ENCODE assay signal across 8 cellular contexts in genomic region chr14:24300326-24300980, GRCh38. TPM values are rescaled to one million over a fixed set of nuclear protein-coding genes. Genes with fewer than 3 reads are reported as not detected.
DNase-seq lines count a peak whose midpoint lies in the region; TF ChIP-seq lines count a peak whose summit lies in the region.

No MANE protein-coding gene starts in this region.

- H3K9ac ChIP-seq in SK-N-MC (ENCODE audit: insufficient read length), result peak overlapping the region; percentile 74

- H3K4me1 ChIP-seq in prostate gland (replicated peaks), result peaks cover 14% of the 10 kb centered on the region

- peak overlapping the region; percentile 79 for H3K4me3 ChIP-seq in GM06990 (replicated peaks; ENCODE audit: low read depth, low read length)
- H3K4me3 ChIP-seq in SK-N-MC, result peak overlapping the region; percentile 96
- peak overlapping the region; percentile 97 for H3K4me3 ChIP-seq in fibroblast of mammary gland (ENCODE audit: control insufficient read depth, low read depth, low read length)
- H3K4me3 ChIP-seq in prostate gland, result peak overlapping the region; percentile 66 to 69

- TF ChIP-seq POLR2A in prostate gland (IDR thresholded peaks at IDR 0.05), result no peak

- intact Hi-C loops in prostate gland (cut with DNase I), result no loop called here

- H3K36me3 ChIP-seq in GM06990 (ENCODE audit: control insufficient read depth, insufficient read depth, low read length) (peaks cover 31% of the 10 kb centered on the region), SK-N-MC (ENCODE audit: insufficient read depth, low read length) (peaks cover 41% of the 10 kb centered on the region), prostate gland (peaks cover 15 to 23% of the 10 kb centered on the region in 2 donors)

- H3K27ac ChIP-seq in SK-N-MC (no peak overlapping the region), prostate gland (peak overlapping the region; percentile 76 to 82)

- DNase-seq in GM06990 (ENCODE audit: extremely low read depth, insufficient read length) (no peak), SK-N-MC (ENCODE audit: low read depth, low spot score) (no peak), fibroblast of mammary gland (ENCODE audit: low read depth) (no peak), prostate gland (ENCODE audit: low spot score) (no peak), NCI-H128 (lab: John Stamatoyannopoulos, UW; ENCODE audit: unreplicated experiment) (no peak), NOMO-1 treated with dmso at 0.1 percent for 144 hours (lab: John Stamatoyannopoulos, UW; ENCODE audit: unreplicated experiment) (no peak), superior temporal gyrus (ENCODE audit: extremely low spot score) (no peak), NCI-H2227 treated with DMSO at 0.1 percent for 48 hours (lab: John Stamatoyannopoulos, UW) (no peak)

- TF ChIP-seq CTCF in GM06990 (IDR thresholded peaks at IDR 0.05; ENCODE audit: insufficient read depth, low read length, poor library complexity, severe bottlenecking) (no peak), fibroblast of mammary gland (conservative IDR thresholded peaks at IDR 0.05; ENCODE audit: control insufficient read depth, insufficient read depth, low read depth, low read length) (no peak), prostate gland (IDR thresholded peaks at IDR 0.05) (no peak)

- H3K27me3 ChIP-seq in GM06990 (replicated peaks; ENCODE audit: control insufficient read depth, insufficient read depth, low read length), result no peaks in the 10 kb centered on the region
- no peaks in the 10 kb centered on the region for H3K27me3 ChIP-seq in prostate gland (replicated peaks; ENCODE audit: insufficient read depth)

- H3K9me3 ChIP-seq in SK-N-MC (ENCODE audit: low read depth, low read length) (no peaks in the 10 kb centered on the region), prostate gland (no peaks in the 10 kb centered on the region)

- WGBS in prostate gland, result 28% methylated on average over 16 of the region's 16 CpGs

RNA-seq across cellular contexts. Expression of gene NOP9, which starts 0.8 kb away (rescaled TPM):
- 10 to 100 TPM; 21.2 to 22.9 TPM for total RNA-seq in prostate gland

RNA-seq across cellular contexts. Expression of gene DHRS1, which starts 0.9 kb away (rescaled TPM):
- 10 to 100 TPM; 16.9 to 74.0 TPM for total RNA-seq in prostate gland

RNA-seq across cellular contexts. Expression of gene CIDEB, which starts 7.3 kb away (rescaled TPM):
- 10 to 100 TPM in 1 of 2 donors, 1 to 10 TPM in 1; 9.1 to 17.8 TPM for total RNA-seq in prostate gland

RNA-seq across cellular contexts. Expression of gene LTB4R2, which starts 9.5 kb away (rescaled TPM):
- total RNA-seq in prostate gland, result 10 to 100 TPM; 19.5 to 27.3 TPM

RNA-seq across cellular contexts. Expression of gene LTB4R, which starts 10.8 kb away (rescaled TPM):
- total RNA-seq in prostate gland, result 10 to 100 TPM; 11.8 to 14.2 TPM
